10 cellular contexts compared by ENCODE assay signal in genomic region chr15:68797589-68798377, GRCh38. TPM values are rescaled to one million over a fixed set of nuclear protein-coding genes. Genes with fewer than 3 reads are reported as not detected.
DNase-seq lines count a peak whose midpoint lies in the region; ATAC-seq, FAIRE-seq and TF ChIP-seq lines count a peak whose summit lies in the region.
"Had no signal": no experiment of that assay in that cellular context is flagged by ENCODE, and none has a peak within 500 bp of the region (broad histone marks: within the 10 kb centered on the region; RNA-seq: fewer than 3 reads in every experiment).

No MANE protein-coding gene starts in this region.

- no peaks in the 10 kb centered on the region for H3K27me3 Mint-ChIP-seq in naive B cell

- peaks cover 96% of the 10 kb centered on the region for H3K79me2 ChIP-seq in K562 (ENCODE audit: control insufficient read depth, insufficient read depth, low read length)

- H3K4me1 Mint-ChIP-seq in naive B cell: peaks cover 70 to 97% (median 90%) of the 10 kb centered on the region in 3 donors

- H3K4me1 ChIP-seq in K562 (replicated peaks in 1 of 2; ENCODE audit: control insufficient read depth in 2 of 2, insufficient read depth in 2 of 2, low read length in 2 of 2) (peaks cover 14 to 18% of the 10 kb centered on the region in 2 experiments; a peak in 4 of 5 replicates), small intestine (ENCODE audit: control insufficient read depth in 2 of 2, insufficient read depth in 1 of 2, low read depth in 1 of 2, low read length in 1 of 2) (peaks cover 10 to 28% of the 10 kb centered on the region in 2 donors)

- no peaks in the 10 kb centered on the region for H3K27me3 ChIP-seq in K562 (ENCODE audit: control insufficient read depth in 2 of 2, insufficient read depth in 2 of 2, low read length in 2 of 2)
- H3K27me3 ChIP-seq in small intestine (ENCODE audit: control insufficient read depth in 2 of 2, insufficient read depth in 2 of 2, low read length in 2 of 2): no peaks in the 10 kb centered on the region

- H3K9me1 ChIP-seq in K562 (ENCODE audit: control insufficient read depth, insufficient read depth, low read length): peaks cover 4% of the 10 kb centered on the region

- peaks cover 49% of the 10 kb centered on the region for H4K20me1 ChIP-seq in K562 (replicated peaks; ENCODE audit: control insufficient read depth, insufficient read depth, low read length)

- POLR2A ChIA-PET in K562 (lab: Yijun Ruan, JAX): interaction anchor here (0.5 to 1.9 kb wide), 8 partner anchors 9 to 109 kb away, joined by 3 to 7 read pairs (median 4); no protein-coding TSS in a partner anchor

- H3K4me3 ChIP-seq in K562: no peak overlapping the region
- H3K4me3 ChIP-seq in small intestine (ENCODE audit: low read depth in 1 of 2, low read length in 2 of 2): no peak overlapping the region

- peak overlapping the region in 5 of 6 donors; percentile 44 to 88 (median 68) for H3K27ac Mint-ChIP-seq in naive B cell

- H2AFZ ChIP-seq in K562 (ENCODE audit: low read depth, low read length): no peak overlapping the region

- DNase-seq in Ammon's horn (ENCODE audit: low spot score) (peak; percentile 83), HUDEP-2 (lab: John Stamatoyannopoulos, UW; ENCODE audit: unreplicated experiment in 76 of 76) (peak in 62 of 76 experiments; percentile 4 to 72 (median 39)), K562 (ENCODE audit: extremely low read depth in 1 of 4, low spot score in 3 of 4) (peak; percentile 38 to 86 (median 60)), naive B cell (no peak), small intestine (no peak), NCI-H526 (lab: John Stamatoyannopoulos, UW) (no peak)

- no peaks in the 10 kb centered on the region for H3K9me3 Mint-ChIP-seq in naive B cell

- WGBS in K562 (ENCODE audit: insufficient coverage, low coverage, missing lambda C conversion rate): 49% methylated on average over 7 of the region's 7 CpGs
- 64 to 88% (median 83%) methylated on average over 7 of the region's 7 CpGs for WGBS in small intestine, 3 donors

- no peak for TF ChIP-seq RAD21 in K562 (CRISPR knock-in tag; conservative IDR thresholded peaks at IDR 0.05 in 1 of 2, IDR thresholded peaks at IDR 0.05 in 1 of 2)

- intact Hi-C loops in K562 (cut with micrococcal nuclease): no loop called here

- FAIRE-seq in K562 (lab: Jason Lieb, UNC) (peak; percentile 78), small intestine (lab: Jason Lieb, UNC) (no peak)
- FAIRE-seq: endometrium had no signal

- H3K9me3 ChIP-seq in K562 (replicated peaks; ENCODE audit: control insufficient read depth, insufficient read depth, low read depth, low read length) (no peaks in the 10 kb centered on the region), small intestine (ENCODE audit: control insufficient read depth, low read depth) (no peaks in the 10 kb centered on the region)

- H3K36me3 Mint-ChIP-seq in naive B cell: no peaks in the 10 kb centered on the region

- H3K27ac ChIP-seq in K562 (ENCODE audit: extremely low read depth, low read depth, low read length) (no peak overlapping the region), small intestine (ENCODE audit: low read depth in 1 of 2, low read length in 1 of 2) (no peak overlapping the region)

- no peak overlapping the region for H3K4me2 ChIP-seq in K562 (ENCODE audit: insufficient read depth, low read length)

- in situ Hi-C loops in K562 (cut with MboI): no loop called here

- peaks cover 55% of the 10 kb centered on the region; the same call in 2 of the 3 replicates for H3K36me3 ChIP-seq in K562 (ENCODE audit: control insufficient read depth, insufficient read depth, low read length)
- H3K36me3 ChIP-seq in small intestine (ENCODE audit: control insufficient read depth in 2 of 2, insufficient read depth in 2 of 2, low read length in 2 of 2): no peaks in the 10 kb centered on the region

- CTCF ChIA-PET in K562 (lab: Yijun Ruan, JAX; ENCODE audit: low intra/inter-chr PET ratio): no interaction called here

- TF ChIP-seq EP300 in K562 (IDR thresholded peaks at IDR 0.05; ENCODE audit: low read length): no peak

- H3K9ac ChIP-seq in K562 (ENCODE audit: insufficient read depth in 1 of 2, low read depth in 2 of 2, low read length in 2 of 2): peak overlapping the region in 1 of 2 experiments; percentile 54; a peak in 1 of 4 replicates

- TF ChIP-seq POLR2A in K562 (conservative IDR thresholded peaks at IDR 0.05): no peak

- no peak for TF ChIP-seq CTCF in K562 (IDR thresholded peaks at IDR 0.05 in 2 of 3, conservative IDR thresholded peaks at IDR 0.05 in 1 of 3; ENCODE audit: insufficient read depth in 2 of 3, low read depth in 1 of 3, low read length in 3 of 3)

- ATAC-seq in K562 (peak; percentile 94), naive B cell (ENCODE audit: low read depth in 2 of 2) (no peak), GM19467 (IDR thresholded peaks at IDR 0.05; ENCODE audit: unreplicated experiment) (no peak), HG02840 (IDR thresholded peaks at IDR 0.05; ENCODE audit: low FRiP score, unreplicated experiment) (no peak)
- ATAC-seq: Panc1 had no signal

- H3K4me3 Mint-ChIP-seq in naive B cell: peak overlapping the region in 3 of 8 donors; percentile 8 to 17 (median 9)

- no TSS peak for BruUV-seq in K562 (replicated peaks; lab: Mats Ljungman, UMichigan)

TF ChIP-seq in K562, 482 proteins besides CTCF, POLR2A, EP300 and RAD21 (continues in another document):
- peak; percentile 59 for TF ChIP-seq VEZF1 (CRISPR knock-in tag; IDR thresholded peaks at IDR 0.05)
- TF ChIP-seq PBX2 (CRISPR knock-in tag; IDR thresholded peaks at IDR 0.05; ENCODE audit: low read depth): no peak
- TF ChIP-seq PBX2 (tag; conservative IDR thresholded peaks at IDR 0.05; ENCODE audit: low read depth): no peak
- TF ChIP-seq FOXM1 (IDR thresholded peaks at IDR 0.05; ENCODE audit: low read depth): no peak
- no peak for TF ChIP-seq FOXM1 (CRISPR knock-in tag; IDR thresholded peaks at IDR 0.05; ENCODE audit: low read depth)
- no peak for TF ChIP-seq NFATC3 (IDR thresholded peaks at IDR 0.05)
- no peak for TF ChIP-seq HNRNPL (IDR thresholded peaks at IDR 0.05; ENCODE audit: low read depth, low read length)

RNA-seq across cellular contexts. Expression of gene ANP32A, which starts 22.9 kb away (rescaled TPM):
- total RNA-seq in K562 (2011; cell fraction: chromatin; rRNA removed; ENCODE audit: low replicate concordance): 73.2 and 102 TPM in 2 replicates
- 44.5 and 49.1 TPM in 2 replicates for total RNA-seq in K562 (2011; cell fraction: nucleolus; rRNA removed)
- 74.9 and 79.7 TPM in 2 replicates for total RNA-seq in K562 (2011; cell fraction: nucleoplasm; rRNA removed)
- total RNA-seq in K562 (2014; rRNA removed) (149 and 155 TPM in 2 replicates), K562 (2014; rRNA removed; fragmentation: Illumina TruSeq; extraction: Trizol) (214 and 231 TPM in 2 replicates), K562 (2015; rRNA removed; fragmentation: Illumina TruSeq; extraction: Trizol) (213 and 234 TPM in 2 replicates), K562 (2021) (179 and 210 TPM in 2 replicates)
- polyA plus RNA-seq in K562 (2011; rRNA removed) (101 and 158 TPM in 2 replicates), K562 (2014; fragmentation: Illumina TruSeq; extraction: Trizol) (514 and 656 TPM in 2 replicates), K562 (2014; fragmentation: Nextera tagmentation; extraction: Ambion mirVana) (10 to 100 TPM; 13.2 to 24.9 TPM), K562 (2014; rRNA removed) (262 and 274 TPM in 2 replicates), naive B cell (ENCODE audit: low read depth in 6 of 6) (100 to 1,000 TPM; 110 to 149 (median 131) TPM), small intestine (100 to 1,000 TPM in 1 of 3 donors, 10 to 100 TPM in 2; 56.2 to 147 (median 58.8) TPM)
- 28.2 and 50.9 TPM in 2 replicates for polyA plus RNA-seq in K562 (2011; cell fraction: cytosol; rRNA removed)
- polyA plus RNA-seq in K562 (2011; cell fraction: nucleus; rRNA removed): 25.3 and 41.5 TPM in 2 replicates
- 166 and 298 TPM in 2 replicates for polyA plus RNA-seq in K562 (2012)
- 111 and 126 TPM in 2 replicates for polyA minus RNA-seq in K562 (2011; rRNA and poly(A)+ RNA removed)
- polyA minus RNA-seq in K562 (2011; cell fraction: cytosol; rRNA and poly(A)+ RNA removed): 56.1 and 63.8 TPM in 2 replicates
- polyA minus RNA-seq in K562 (2011; cell fraction: nucleus; rRNA and poly(A)+ RNA removed): 21.8 and 39.9 TPM in 2 replicates

Comparison
In these comparisons a context has a peak if more than half of its experiments do, and no peak if none do; other contexts are left out.
1. DNase-seq: peak in Ammon's horn (single experiment), HUDEP-2 (62 of 76) and K562 (4 of 4); none in naive B cell (single experiment), small intestine (single experiment) and NCI-H526 (0 of 2).